In genomic region chr5:151038801-151039238, GRCh38 we compare ENCODE assay signal across 12 cellular contexts. TPM values are rescaled to one million over a fixed set of nuclear protein-coding genes. Genes with fewer than 3 reads are reported as not detected.
DNase-seq lines count a peak whose midpoint lies in the region; ATAC-seq, FAIRE-seq and TF ChIP-seq lines count a peak whose summit lies in the region.
"Had no signal": no experiment of that assay in that cellular context is flagged by ENCODE, and none has a peak within 500 bp of the region (broad histone marks: within the 10 kb centered on the region; RNA-seq: fewer than 3 reads in every experiment).

No MANE protein-coding gene starts in this region.

- intact Hi-C loops in HCT116 (cut with micrococcal nuclease), result no loop called here
- intact Hi-C loops in kidney (cut with DNase I), result no loop called here

- CTCF ChIA-PET in HCT116 (lab: Charles Lee), result interaction anchor here (1.0 to 1.5 kb wide), 3 partner anchors 10 to 76 kb away, joined by 3 to 5 read pairs (median 4); no protein-coding TSS in a partner anchor

- H4K20me1 ChIP-seq in HCT116 (ENCODE audit: insufficient read depth), result no peaks in the 10 kb centered on the region

- H3K9ac ChIP-seq in HCT116 (ENCODE audit: low read length) (peak overlapping the region; percentile 40), kidney (ENCODE audit: low read length in 2 of 2) (peak overlapping the region in 1 of 2 donors; percentile 13)

- TF ChIP-seq CTCF in HCT116 (IDR thresholded peaks at IDR 0.05 in 2 of 3, conservative IDR thresholded peaks at IDR 0.05 in 1 of 3; ENCODE audit: borderline replicate concordance in 1 of 3, insufficient read depth in 1 of 3, low read depth in 2 of 3, low read length in 2 of 3) (no peak), kidney (IDR thresholded peaks at IDR 0.05; ENCODE audit: borderline replicate concordance, extremely low read depth, insufficient read depth) (no peak)

- ATAC-seq in HCT116 (peak; percentile 49), HG03469 (IDR thresholded peaks at IDR 0.05; ENCODE audit: unreplicated experiment) (no peak)

- no peak overlapping the region for H3K4me3 ChIP-seq in HCT116 (replicated peaks in 1 of 2; ENCODE audit: low read depth in 1 of 2, low read length in 2 of 2)
- H3K4me3 ChIP-seq in kidney (ENCODE audit: low read length in 2 of 2), result no peak overlapping the region

- no peaks in the 10 kb centered on the region for H3K79me2 ChIP-seq in HCT116 (ENCODE audit: insufficient read depth, low read length)

- peak overlapping the region; percentile 41 for H3K4me2 ChIP-seq in HCT116 (ENCODE audit: low read length)

- FAIRE-seq in kidney (lab: Jason Lieb, UNC), result no peak

- H3K27ac ChIP-seq in HCT116 (ENCODE audit: low read depth, low read length), result no peak overlapping the region
- peak overlapping the region; percentile 73 to 75 for H3K27ac ChIP-seq in kidney (ENCODE audit: low read depth in 2 of 2, low read length in 2 of 2)

- H3K9me3 ChIP-seq in HCT116 (ENCODE audit: control insufficient read depth in 1 of 2, insufficient read depth in 1 of 2, low read depth in 1 of 2, low read length in 2 of 2) (no peaks in the 10 kb centered on the region), kidney (ENCODE audit: control insufficient read depth in 1 of 2, low read length in 2 of 2) (no peaks in the 10 kb centered on the region)

- TF ChIP-seq POLR2A in HCT116 (IDR thresholded peaks at IDR 0.05; ENCODE audit: borderline replicate concordance, extremely low read depth, insufficient read depth, insufficient read length), result no peak

- TF ChIP-seq RAD21 in HCT116 (IDR thresholded peaks at IDR 0.05; ENCODE audit: low read depth), result no peak

- H3K27me3 ChIP-seq in HCT116 (ENCODE audit: insufficient read depth, low read length), result no peaks in the 10 kb centered on the region

- DNase-seq in HCT116 (ENCODE audit: low read depth, low spot score) (no peak), kidney (peak; percentile 63), KG1 (lab: John Stamatoyannopoulos, UW) (no peak), NCI-H774 (lab: John Stamatoyannopoulos, UW) (no peak), SW480 (ENCODE audit: low spot score) (no peak)
- DNase-seq in activated naive CD4-positive, alpha-beta T cell treated with anti-CD3 and anti-CD28 coated beads, Interleukin-2, amount 50 U/mL, for 16 hours, result peak; percentile 25
- peak; percentile 14 to 28 for DNase-seq in stimulated activated CD4-positive, alpha-beta T cell treated with anti-CD3 and anti-CD28 coated beads, Interleukin-4, amount 100 ng/mL, for 4 hours
- DNase-seq: activated B cell treated with CpG ODN at 0.5 μM for 24 hours, GF-D8, midbrain, NCI-H748 treated with DMSO at 0.1 percent for 48 hours had no signal

- no peaks in the 10 kb centered on the region for H3K9me2 ChIP-seq in HCT116 (ENCODE audit: insufficient read depth)

- RAD21 ChIA-PET in HCT116 (lab: Charles Lee; ENCODE audit: low non-redundant PET in 1 of 2, low total read pairs in 2 of 2, uncharacterized antibody in 2 of 2, unreplicated experiment in 2 of 2), result no interaction called here

- POLR2A ChIA-PET in HCT116 (lab: Charles Lee), result interaction anchor here (0.8 kb wide), 1 partner anchor 13 kb away, joined by 3 read pairs; no protein-coding TSS in a partner anchor

- H2AFZ ChIP-seq in HCT116 (ENCODE audit: low read depth, low read length, poor library complexity, severe bottlenecking), result no peak overlapping the region

- BruUV-seq in HCT116 (replicated peaks; lab: Mats Ljungman, UMichigan), result no TSS peak

- H3K4me1 ChIP-seq in HCT116 (ENCODE audit: control insufficient read depth in 1 of 2, insufficient read depth in 2 of 2, low read length in 2 of 2), result peaks cover 4 to 62% of the 10 kb centered on the region in 2 experiments; a peak in 3 of 4 replicates
- H3K4me1 ChIP-seq in kidney (ENCODE audit: control insufficient read depth in 1 of 2, insufficient read depth in 1 of 2, low read depth in 1 of 2, low read length in 2 of 2), result peaks cover 41 to 50% of the 10 kb centered on the region in 2 donors

- H3K36me3 ChIP-seq in HCT116 (ENCODE audit: control insufficient read depth in 1 of 2, insufficient read depth in 2 of 2, low read length in 2 of 2) (peaks cover 9 to 10% of the 10 kb centered on the region in 2 experiments; a peak in 2 of 4 replicates), kidney (ENCODE audit: control insufficient read depth in 1 of 2, insufficient read depth in 2 of 2, low read length in 2 of 2) (peaks cover 46 to 73% of the 10 kb centered on the region in 2 donors)

TF ChIP-seq in HCT116, 20 proteins besides CTCF, POLR2A, EP300 and RAD21 (continues in another document):
- TF ChIP-seq CEBPB (IDR thresholded peaks at IDR 0.05; ENCODE audit: low read depth) (no peak), ATF3 (IDR thresholded peaks at IDR 0.05) (no peak), FOSL1 (IDR thresholded peaks at IDR 0.05; ENCODE audit: low read depth) (peak; percentile 45), ZFX (IDR thresholded peaks at IDR 0.05) (no peak), ELF1 (IDR thresholded peaks at IDR 0.05; ENCODE audit: borderline replicate concordance, low read depth) (no peak), EGR1 (IDR thresholded peaks at IDR 0.05; ENCODE audit: low read depth) (0 out of 2 replicates have a peak, but pooled peaks have one; percentile 56), ZBTB33 (IDR thresholded peaks at IDR 0.05; ENCODE audit: extremely low read depth, insufficient replicate concordance, low read length) (no peak), SRF (IDR thresholded peaks at IDR 0.05; ENCODE audit: low read depth) (no peak), MAX (IDR thresholded peaks at IDR 0.05) (no peak), EZH2phosphoT487 (IDR thresholded peaks at IDR 0.05; ENCODE audit: borderline replicate concordance) (no peak), TCF7L2 (IDR thresholded peaks at IDR 0.05; ENCODE audit: borderline replicate concordance, extremely low read depth, insufficient read depth, insufficient read length) (no peak), EZH2 (IDR thresholded peaks at IDR 0.05) (no peak), REST (IDR thresholded peaks at IDR 0.05; ENCODE audit: low read depth) (no peak), POLR2AphosphoS5 (IDR thresholded peaks at IDR 0.05; ENCODE audit: low read depth, low read length) (no peak), ZNF274 (IDR thresholded peaks at IDR 0.05; ENCODE audit: low read depth, low read length) (no peak), JUND (IDR thresholded peaks at IDR 0.05) (peak; percentile 36; the same call in 1 of the 2 replicates), SP1 (IDR thresholded peaks at IDR 0.05; ENCODE audit: low read depth) (peak; percentile 29; the same call in 1 of the 2 replicates), CBX3 (IDR thresholded peaks at IDR 0.05; ENCODE audit: low read depth) (no peak), YY1 (IDR thresholded peaks at IDR 0.05; ENCODE audit: extremely low read depth, insufficient replicate concordance, low read depth, low read length) (no peak)

RNA-seq across cellular contexts. Expression of gene GPX3, which starts 18.4 kb away (rescaled TPM):
- total RNA-seq in HCT116 (2021; ENCODE audit: unreplicated experiment) (0.96 TPM), kidney (1,327 TPM)
- polyA plus RNA-seq in HCT116 (2012), result 0.10 and 0.55 TPM in 2 replicates
- polyA plus RNA-seq in kidney (ENCODE audit: insufficient read depth, low read depth, low replicate concordance), result 27,893 TPM

RNA-seq across cellular contexts. Expression of gene TNIP1, which starts 42.0 kb away (rescaled TPM):
- total RNA-seq in HCT116 (2021; ENCODE audit: unreplicated experiment) (46.0 TPM), kidney (132 TPM)
- polyA plus RNA-seq in HCT116 (2012), result 58.7 and 63.9 TPM in 2 replicates
- polyA plus RNA-seq in kidney (ENCODE audit: insufficient read depth, low read depth, low replicate concordance), result 109 TPM

Comparison
In these comparisons a context has a peak if more than half of its experiments do, and no peak if none do; other contexts are left out.
1. DNase-seq: peak in activated naive CD4-positive, alpha-beta T cell treated with anti-CD3 and anti-CD28 coated beads, Interleukin-2, amount 50 U/mL, for 16 hours (single experiment), kidney (single experiment) and stimulated activated CD4-positive, alpha-beta T cell treated with anti-CD3 and anti-CD28 coated beads, Interleukin-4, amount 100 ng/mL, for 4 hours (2 of 2); none in HCT116 (single experiment), KG1 (single experiment), NCI-H774 (single experiment) and SW480 (single experiment).
2. RNA of gene GPX3, which starts 18.4 kb away (total RNA-seq): 1,327 TPM in kidney (single experiment); 0.96 TPM in HCT116 (single experiment); every median in the first group is over 100 times any median in the second.